8 cellular contexts compared by ENCODE assay signal in genomic region chr4:81405900-81406401, GRCh38.
A peak's percentile ranks its signal among the peaks of the same experiment; 100 is the strongest.
DNase-seq lines count a peak whose midpoint lies in the region; ATAC-seq, FAIRE-seq and TF ChIP-seq lines count a peak whose summit lies in the region.

No MANE protein-coding gene starts in this region.

- H3K9ac ChIP-seq in K562 (ENCODE audit: insufficient read depth in 1 of 2, low read depth in 2 of 2, low read length in 2 of 2) = no peak overlapping the region

- peak; percentile 80 to 96 for TF ChIP-seq RAD21 in K562 (CRISPR knock-in tag; conservative IDR thresholded peaks at IDR 0.05 in 1 of 2, IDR thresholded peaks at IDR 0.05 in 1 of 2)

- TF ChIP-seq CTCF in AG04449 (IDR thresholded peaks at IDR 0.05; ENCODE audit: insufficient read depth, low read length, missing control alignments) = peak; percentile 56
- TF ChIP-seq CTCF in GM12864 (IDR thresholded peaks at IDR 0.05; ENCODE audit: low read depth, low read length, missing control alignments) = peak; percentile 50
- peak; percentile 87 for TF ChIP-seq CTCF in LNCAP (IDR thresholded peaks at IDR 0.05)
- peak; percentile 57 to 77 (median 64); a peak in 5 of 6 replicates for TF ChIP-seq CTCF in K562 (IDR thresholded peaks at IDR 0.05 in 2 of 3, conservative IDR thresholded peaks at IDR 0.05 in 1 of 3; ENCODE audit: insufficient read depth in 2 of 3, low read depth in 1 of 3, low read length in 3 of 3)

- CTCF ChIA-PET in AG04449 (lab: Yijun Ruan, JAX) (interaction anchor here (0.7 to 1.6 kb wide), 9 partner anchors 15 to 863 kb away, joined by 3 to 19 read pairs (median 3); no protein-coding TSS in a partner anchor), HEK293T (lab: Yijun Ruan, JAX) (interaction anchor here (0.9 to 1.4 kb wide), 2 partner anchors 542 to 863 kb away, joined by 3 to 5 read pairs; no protein-coding TSS in a partner anchor), K562 (lab: Yijun Ruan, JAX; ENCODE audit: low intra/inter-chr PET ratio) (interaction anchor here (0.6 to 2.5 kb wide), 12 partner anchors 19 to 1335 kb away, joined by 3 to 31 read pairs (median 4); no protein-coding TSS in a partner anchor)

- peaks cover 2 to 7% of the 10 kb centered on the region in 2 donors for H3K4me1 Mint-ChIP-seq in immature natural killer cell
- H3K4me1 Mint-ChIP-seq in stimulated activated naive B cell treated with anti-CD40 and anti-IgM and Interleukin-4, amounts not matched to agents 10 μg/mL and 1 μg/mL and 100 μg/mL, for 72 hours = no peaks in the 10 kb centered on the region

- peak; percentile 19 for DNase-seq in AG04449 (ENCODE audit: low read depth, low spot score)
- DNase-seq in GM12864 (ENCODE audit: low read depth) = peak; percentile 24
- DNase-seq in HEK293T (ENCODE audit: extremely low spot score) = peak; percentile 60
- peak; percentile 86 for DNase-seq in OCI-M1 (lab: John Stamatoyannopoulos, UW)
- peak; percentile 68 to 83 (median 74) for DNase-seq in K562 (ENCODE audit: extremely low read depth in 1 of 4, low spot score in 3 of 4)
- DNase-seq in immature natural killer cell = peak; percentile 57 to 71 (median 69)
- DNase-seq in stimulated activated naive B cell treated with anti-CD40 and anti-IgM and Interleukin-4, amounts not matched to agents 10 μg/mL and 1 μg/mL and 100 μg/mL, for 72 hours = no peak

- H3K36me3 ChIP-seq in K562 (ENCODE audit: control insufficient read depth, insufficient read depth, low read length) = no peaks in the 10 kb centered on the region

- peaks cover 3 to 5% of the 10 kb centered on the region in 2 experiments; a peak in 2 of 5 replicates for H3K27me3 ChIP-seq in K562 (ENCODE audit: control insufficient read depth in 2 of 2, insufficient read depth in 2 of 2, low read length in 2 of 2)

- intact Hi-C loops in K562 (cut with micrococcal nuclease) = loop anchor here (1.0 to 2.0 kb wide), 7 partner anchors 15 to 865 kb away; no protein-coding TSS in a partner anchor

- H3K79me2 ChIP-seq in K562 (ENCODE audit: control insufficient read depth, insufficient read depth, low read length) = no peaks in the 10 kb centered on the region

- no peaks in the 10 kb centered on the region for H3K9me3 ChIP-seq in K562 (replicated peaks; ENCODE audit: control insufficient read depth, insufficient read depth, low read depth, low read length)

- H3K4me1 ChIP-seq in K562 (replicated peaks in 1 of 2; ENCODE audit: control insufficient read depth in 2 of 2, insufficient read depth in 2 of 2, low read length in 2 of 2) = peaks cover 0 to 17% of the 10 kb centered on the region in 2 experiments; a peak in 3 of 5 replicates

- H3K27ac Mint-ChIP-seq in immature natural killer cell = no peak overlapping the region
- H3K27ac Mint-ChIP-seq in stimulated activated naive B cell treated with anti-CD40 and anti-IgM and Interleukin-4, amounts not matched to agents 10 μg/mL and 1 μg/mL and 100 μg/mL, for 72 hours = no peak overlapping the region

- FAIRE-seq in K562 (lab: Jason Lieb, UNC) = peak; percentile 90

- POLR2A ChIA-PET in AG04449 (lab: Yijun Ruan, JAX) (no interaction called here), HEK293T (lab: Yijun Ruan, JAX) (no interaction called here), K562 (lab: Yijun Ruan, JAX) (no interaction called here)

- no peak overlapping the region for H3K4me2 ChIP-seq in K562 (ENCODE audit: insufficient read depth, low read length)

- H3K27ac ChIP-seq in K562 (ENCODE audit: extremely low read depth, low read depth, low read length) = no peak overlapping the region

- no peaks in the 10 kb centered on the region for H3K9me3 Mint-ChIP-seq in immature natural killer cell
- no peaks in the 10 kb centered on the region for H3K9me3 Mint-ChIP-seq in stimulated activated naive B cell treated with anti-CD40 and anti-IgM and Interleukin-4, amounts not matched to agents 10 μg/mL and 1 μg/mL and 100 μg/mL, for 72 hours

- no peaks in the 10 kb centered on the region for H3K9me1 ChIP-seq in K562 (ENCODE audit: control insufficient read depth, insufficient read depth, low read length)

- 1% methylated on average over 4 of the region's 4 CpGs for WGBS in K562 (ENCODE audit: insufficient coverage, low coverage, missing lambda C conversion rate)

- peak overlapping the region in 2 of 5 donors; percentile 4 to 18 for H3K4me3 Mint-ChIP-seq in immature natural killer cell
- H3K4me3 Mint-ChIP-seq in stimulated activated naive B cell treated with anti-CD40 and anti-IgM and Interleukin-4, amounts not matched to agents 10 μg/mL and 1 μg/mL and 100 μg/mL, for 72 hours = no peak overlapping the region

- H3K4me3 ChIP-seq in AG04449 (ENCODE audit: low read depth, low read length) (no peak overlapping the region), GM12864 (ENCODE audit: low read depth, low read length) (no peak overlapping the region), K562 (no peak overlapping the region)

- no peaks in the 10 kb centered on the region for H4K20me1 ChIP-seq in K562 (replicated peaks; ENCODE audit: control insufficient read depth, insufficient read depth, low read length)

- peaks cover 0 to 5% (median 2%) of the 10 kb centered on the region in 3 donors for H3K27me3 Mint-ChIP-seq in immature natural killer cell (ENCODE audit: low read depth in 3 of 3)
- peaks cover 0 to 16% of the 10 kb centered on the region in 2 donors for H3K27me3 Mint-ChIP-seq in stimulated activated naive B cell treated with anti-CD40 and anti-IgM and Interleukin-4, amounts not matched to agents 10 μg/mL and 1 μg/mL and 100 μg/mL, for 72 hours

- in situ Hi-C loops in K562 (cut with MboI) = loop anchor here (5.0 to 10.0 kb wide), 2 partner anchors 509 to 796 kb away; no protein-coding TSS in a partner anchor

- no peak for TF ChIP-seq POLR2A in K562 (conservative IDR thresholded peaks at IDR 0.05)

- peak; percentile 87 for ATAC-seq in K562
- peak; percentile 74 to 81 for ATAC-seq in stimulated activated naive B cell treated with anti-CD40 and anti-IgM and Interleukin-4, amounts not matched to agents 10 μg/mL and 1 μg/mL and 100 μg/mL, for 72 hours (replicated peaks)

- H2AFZ ChIP-seq in K562 (ENCODE audit: low read depth, low read length) = no peak overlapping the region

- TF ChIP-seq EP300 in K562 (IDR thresholded peaks at IDR 0.05; ENCODE audit: low read length) = no peak

- no TSS peak for BruUV-seq in K562 (replicated peaks; lab: Mats Ljungman, UMichigan)

- H3K36me3 Mint-ChIP-seq in immature natural killer cell = no peaks in the 10 kb centered on the region
- H3K36me3 Mint-ChIP-seq in stimulated activated naive B cell treated with anti-CD40 and anti-IgM and Interleukin-4, amounts not matched to agents 10 μg/mL and 1 μg/mL and 100 μg/mL, for 72 hours = no peaks in the 10 kb centered on the region

TF ChIP-seq in HEK293T, 16 proteins besides CTCF, POLR2A, EP300 and RAD21:
- no peak for TF ChIP-seq TARDBP (IDR thresholded peaks at IDR 0.05)
- no peak for TF ChIP-seq ZNF384 (IDR thresholded peaks at IDR 0.05)
- TF ChIP-seq BHLHE40 (IDR thresholded peaks at IDR 0.05; ENCODE audit: borderline replicate concordance) = no peak
- no peak for TF ChIP-seq FOXK2 (IDR thresholded peaks at IDR 0.05)
- no peak for TF ChIP-seq SP1 (IDR thresholded peaks at IDR 0.05)
- no peak for TF ChIP-seq FOXM1 (IDR thresholded peaks at IDR 0.05; ENCODE audit: borderline replicate concordance)
- TF ChIP-seq NFRKB (IDR thresholded peaks at IDR 0.05) = no peak
- no peak for TF ChIP-seq LEF1 (IDR thresholded peaks at IDR 0.05; ENCODE audit: borderline replicate concordance)
- TF ChIP-seq SUZ12 (IDR thresholded peaks at IDR 0.05) = no peak
- no peak for TF ChIP-seq CTBP1 (IDR thresholded peaks at IDR 0.05; ENCODE audit: borderline replicate concordance)
- TF ChIP-seq ARNT (IDR thresholded peaks at IDR 0.05) = no peak
- TF ChIP-seq ELF4 (IDR thresholded peaks at IDR 0.05) = no peak
- TF ChIP-seq HDGF (IDR thresholded peaks at IDR 0.05; ENCODE audit: borderline replicate concordance) = no peak
- TF ChIP-seq L3MBTL2 (conservative IDR thresholded peaks at IDR 0.05) = no peak
- TF ChIP-seq FOXA1 (IDR thresholded peaks at IDR 0.05) = no peak
- TF ChIP-seq PKNOX1 (IDR thresholded peaks at IDR 0.05) = no peak

TF ChIP-seq in K562, 482 proteins besides CTCF, POLR2A, EP300 and RAD21 (continues in another document):
- no peak for TF ChIP-seq ZNF274 (IDR thresholded peaks at IDR 0.05; ENCODE audit: borderline replicate concordance, low read depth, low read length)
- TF ChIP-seq ZNF280A (IDR thresholded peaks at IDR 0.05; ENCODE audit: low read depth, partially characterized antibody) = no peak
- no peak for TF ChIP-seq ZC3H8 (IDR thresholded peaks at IDR 0.05)
- no peak for TF ChIP-seq RBM17 (IDR thresholded peaks at IDR 0.05; ENCODE audit: borderline replicate concordance, low read depth, low read length)
- no peak for TF ChIP-seq HMG20A (CRISPR knock-in tag; conservative IDR thresholded peaks at IDR 0.05)
- no peak for TF ChIP-seq KDM1A (IDR thresholded peaks at IDR 0.05)
- no peak for TF ChIP-seq SP2 (IDR thresholded peaks at IDR 0.05; ENCODE audit: extremely low read depth, low read depth, low read length, poor library complexity, severe bottlenecking)
- no peak for TF ChIP-seq POLR3A (IDR thresholded peaks at IDR 0.05; ENCODE audit: borderline replicate concordance, extremely low read depth, insufficient read depth, insufficient read length)
- TF ChIP-seq ETV6 (IDR thresholded peaks at IDR 0.05; ENCODE audit: borderline replicate concordance in 1 of 2, low read depth in 2 of 2, low read length in 1 of 2) = no peak
- no peak for TF ChIP-seq ETV6 (CRISPR knock-in tag; IDR thresholded peaks at IDR 0.05; ENCODE audit: borderline replicate concordance)
- TF ChIP-seq HNRNPL (IDR thresholded peaks at IDR 0.05; ENCODE audit: low read depth, low read length) = no peak
- no peak for TF ChIP-seq FOXJ2 (tag; IDR thresholded peaks at IDR 0.05)
